In genomic region chr14:81886588-81886987, GRCh38 we compare ENCODE assay signal across 11 cellular contexts.
"Had no signal": no experiment of that assay in that cellular context is flagged by ENCODE, and none has a peak within 500 bp of the region (broad histone marks: within the 10 kb centered on the region; RNA-seq: fewer than 3 reads in every experiment).

No MANE protein-coding gene starts in this region.

- H3K4me1 ChIP-seq: HAP-1 had no signal

- H3K4me1 Mint-ChIP-seq: GM23338 had no signal

- H3K27ac Mint-ChIP-seq: GM23338, H9, HFFc6 had no signal

- H3K9me3 Mint-ChIP-seq: H9 had no signal

- H3K9me3 ChIP-seq: HAP-1 had no signal

- H3K36me3 ChIP-seq: HAP-1 had no signal

- ATAC-seq: GM23338, HCT116 had no signal

- H3K4me3 ChIP-seq: GM23248, GM23338, HAP-1 had no signal

- FAIRE-seq: H1, H54 had no signal

- DNase-seq: GM23248, GOT3, H7, H9, HCEC 1CT, HFFc6 had no signal

- H3K27ac ChIP-seq: GM23248 had no signal

- H3K4me3 Mint-ChIP-seq: GM23338, H9, HFFc6 had no signal
